ENCODE assay signal across 30 cellular contexts in genomic region chr19:22286151-22286810, GRCh38. TPM values are rescaled to one million over a fixed set of nuclear protein-coding genes. Genes with fewer than 3 reads are reported as not detected.
A peak's percentile ranks its signal among the peaks of the same experiment; 100 is the strongest.
DNase-seq lines count a peak whose midpoint lies in the region; ATAC-seq and TF ChIP-seq lines count a peak whose summit lies in the region.
"Had no signal": no experiment of that assay in that cellular context is flagged by ENCODE, and none has a peak within 500 bp of the region (broad histone marks: within the 10 kb centered on the region; RNA-seq: fewer than 3 reads in every experiment).

Gene ZNF729, plus strand, starts transcription at chr19:22286441. Its CDS starts 85 bp downstream, at chr19:22286526.

- no peaks in the 10 kb centered on the region for H3K4me1 Mint-ChIP-seq in T-helper 17 cell
- H3K4me1 Mint-ChIP-seq: activated naive CD4-positive, alpha-beta T cell treated with anti-CD3 and anti-CD28 coated beads, Interleukin-2, amount 10 ng/mL, durations not matched to agents 7 days and 5 days; IgD-negative memory B cell; neural crest cell had no signal

- no peak within 1 kb of the TSS for H3K27ac ChIP-seq in esophagus muscularis mucosa (replicated peaks in 1 of 4)
- H3K27ac ChIP-seq: A549, cardiac muscle cell, psoas muscle, transverse colon had no signal

- H3K36me3 Mint-ChIP-seq in T-helper 17 cell (ENCODE audit: low read depth) = no peaks in the 10 kb centered on the region
- H3K36me3 Mint-ChIP-seq: activated naive CD4-positive, alpha-beta T cell treated with anti-CD3 and anti-CD28 coated beads, Interleukin-2, amount 10 ng/mL, durations not matched to agents 7 days and 5 days; IgD-negative memory B cell had no signal

- TF ChIP-seq EP300 in esophagus muscularis mucosa (IDR thresholded peaks at IDR 0.05) = no peak

- WGBS in esophagus muscularis mucosa = 5% methylated on average over 24 of the region's 32 CpGs

- intact Hi-C loops in esophagus muscularis mucosa (cut with DNase I) = no loop called here
- intact Hi-C loops in posterior vena cava (cut with DNase I) = no loop called here

- H3K9me3 ChIP-seq in esophagus muscularis mucosa (peaks cover 0 to 6% (median 0%) of the 10 kb centered on the region in 4 donors), T-helper 17 cell (ENCODE audit: control insufficient read depth, low read length, poor library complexity, severe bottlenecking) (peaks cover 2% of the 10 kb centered on the region)
- H3K9me3 ChIP-seq: BE2C, psoas muscle had no signal

- ATAC-seq in T-helper 17 cell = no peak
- ATAC-seq: A549, mucosa of descending colon, psoas muscle had no signal

- no peak for TF ChIP-seq CTCF in esophagus muscularis mucosa (IDR thresholded peaks at IDR 0.05)

- no peak within 1 kb of the TSS for H3K27ac Mint-ChIP-seq in T-helper 17 cell
- H3K27ac Mint-ChIP-seq: activated naive CD4-positive, alpha-beta T cell treated with anti-CD3 and anti-CD28 coated beads, Interleukin-2, amount 10 ng/mL, durations not matched to agents 7 days and 5 days; dendritic cell treated with granulocyte-macrophage colony-stimulating factor and Interleukin-4, amounts not matched to agents 40 ng/mL and 50 ng/mL, for 4 days; IgD-negative memory B cell had no signal

- DNase-seq in SHP77 (lab: John Stamatoyannopoulos, UW) = peak; percentile 19 to 36
- DNase-seq in SHP77 treated with DMSO at 0.1 percent for 48 hours (lab: John Stamatoyannopoulos, UW) = no peak
- DNase-seq in DMS 273 (lab: John Stamatoyannopoulos, UW; ENCODE audit: unreplicated experiment) = peak; percentile 68
- DNase-seq in esophagus muscularis mucosa (ENCODE audit: extremely low spot score) = no peak
- peak; percentile 62 for DNase-seq in posterior vena cava (ENCODE audit: low spot score)
- no peak for DNase-seq in dedifferentiated amniotic fluid mesenchymal stem cell (ENCODE audit: extremely low spot score)
- no peak for DNase-seq in NCI-H1092 treated with DMSO at 0.1 percent for 48 hours (lab: John Stamatoyannopoulos, UW)
- DNase-seq in T-helper 17 cell = no peak
- DNase-seq: activated CD4-positive, CD25-positive, alpha-beta regulatory T cell treated with anti-CD3 and anti-CD28 coated beads, Interleukin-2, amount 50 U/mL, for 72 hours; activated naive CD4-positive, alpha-beta T cell treated with anti-CD3 and anti-CD28 coated beads, Interleukin-2, amount 10 ng/mL, durations not matched to agents 7 days and 5 days; BE2C; glutamatergic neuron; GOT3; mucosa of descending colon; NCI-H1436; NCI-H2107; NCI-H510A; psoas muscle; stimulated activated CD4-positive, alpha-beta T cell treated with anti-CD3 and anti-CD28 coated beads, Interleukin-2, amount 100 ng/mL, for 48 hours; stimulated activated naive CD4-positive, alpha-beta T cell treated with Interleukin-2 at 50 U/mL for 16 hours; SW 1271; transverse colon had no signal

- TF ChIP-seq POLR2A in esophagus muscularis mucosa (IDR thresholded peaks at IDR 0.05; ENCODE audit: low read depth) = no peak

- peaks cover 0 to 30% (median 2%) of the 10 kb centered on the region in 4 donors for H3K27me3 ChIP-seq in esophagus muscularis mucosa
- H3K27me3 ChIP-seq: BE2C, cardiac muscle cell had no signal

- peaks cover 11% of the 10 kb centered on the region for H3K27me3 Mint-ChIP-seq in T-helper 17 cell
- H3K27me3 Mint-ChIP-seq: IgD-negative memory B cell had no signal

- H3K4me3 ChIP-seq in esophagus muscularis mucosa = peak within 1 kb of the TSS in 3 of 4 donors; percentile 27 to 46 (median 27)
- H3K4me3 ChIP-seq: A549, cardiac muscle cell, mucosa of descending colon, psoas muscle, smooth muscle cell, transverse colon had no signal

- H3K36me3 ChIP-seq in esophagus muscularis mucosa = no peaks in the 10 kb centered on the region
- H3K36me3 ChIP-seq: BE2C, cardiac muscle cell, transverse colon had no signal

- no peak within 1 kb of the TSS for H3K4me3 Mint-ChIP-seq in T-helper 17 cell
- H3K4me3 Mint-ChIP-seq: activated naive CD4-positive, alpha-beta T cell treated with anti-CD3 and anti-CD28 coated beads, Interleukin-2, amount 10 ng/mL, durations not matched to agents 7 days and 5 days; dendritic cell treated with granulocyte-macrophage colony-stimulating factor and Interleukin-4, amounts not matched to agents 40 ng/mL and 50 ng/mL, for 4 days; IgD-negative memory B cell; neural crest cell had no signal

- peaks cover 0 to 10% (median 1%) of the 10 kb centered on the region in 4 donors for H3K4me1 ChIP-seq in esophagus muscularis mucosa
- H3K4me1 ChIP-seq: A549, BE2C, psoas muscle, transverse colon had no signal

RNA-seq across cellular contexts. Expression of gene ZNF729, which starts in this region (rescaled TPM):
- total RNA-seq in esophagus muscularis mucosa (not detected), posterior vena cava (not detected), T-helper 17 cell (not detected)
- total RNA-seq: cardiac muscle cell, liver, M059J, mucosa of descending colon, neural crest cell, psoas muscle, smooth muscle cell, transverse colon had no signal

Comparison
In these comparisons a context has a peak if more than half of its experiments do, and no peak if none do; other contexts are left out.
1. DNase-seq: peak in SHP77 (2 of 2) and DMS 273 (single experiment); none in SHP77 treated with DMSO at 0.1 percent for 48 hours (single experiment), esophagus muscularis mucosa (single experiment), dedifferentiated amniotic fluid mesenchymal stem cell (single experiment), NCI-H1092 treated with DMSO at 0.1 percent for 48 hours (single experiment) and T-helper 17 cell (0 of 3).
2. Peak in DNase-seq in posterior vena cava; RNA of the gene not detected or under 1 TPM.